7 cellular contexts compared by ENCODE assay signal in the genomic region with DNA sequence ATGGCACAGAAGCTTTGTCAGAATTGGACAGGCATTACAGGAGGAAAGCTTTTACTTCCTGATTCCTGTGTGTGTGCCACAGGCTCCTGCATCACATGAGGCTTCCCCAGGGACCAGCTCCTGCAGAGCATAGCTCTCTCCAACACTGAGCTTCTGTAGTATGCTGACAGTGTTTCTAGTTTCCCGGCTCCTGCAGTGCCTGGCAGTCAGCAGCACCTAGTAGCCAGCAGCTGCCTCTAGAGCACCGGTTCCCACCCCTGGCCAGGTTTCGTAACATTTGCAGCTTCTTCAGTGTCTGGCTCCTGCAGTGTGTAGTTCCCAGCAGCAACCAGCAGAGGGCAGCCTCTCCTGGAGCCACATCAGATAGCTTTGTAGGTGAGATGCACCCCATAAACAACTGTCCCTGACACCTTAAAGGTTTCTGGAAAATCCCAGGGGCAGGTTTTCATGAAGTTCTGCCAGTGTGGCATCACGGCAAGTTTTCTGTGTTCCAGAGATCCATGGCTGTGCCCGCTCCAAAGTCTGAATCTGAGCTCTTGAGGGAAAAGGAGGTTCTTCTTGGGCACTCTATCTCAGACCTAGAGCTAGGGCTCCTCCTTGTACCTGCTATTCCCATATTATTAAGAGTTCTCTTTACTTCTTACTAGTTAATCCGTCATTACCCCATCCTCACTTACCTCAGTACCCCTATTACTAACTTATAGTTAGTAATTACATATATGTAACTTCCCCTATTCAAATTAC. TPM values are rescaled to one million over a fixed set of nuclear protein-coding genes. Genes with fewer than 3 reads are reported as not detected.
A peak's percentile ranks its signal among the peaks of the same experiment; 100 is the strongest.
DNase-seq lines count a peak whose midpoint lies in the region; ATAC-seq and TF ChIP-seq lines count a peak whose summit lies in the region.

No MANE protein-coding gene starts in this region.

- H3K36me3 ChIP-seq in ascending aorta (no peaks in the 10 kb centered on the region), gastrocnemius medialis (no peaks in the 10 kb centered on the region)

- H3K36me3 Mint-ChIP-seq in T-helper 17 cell (ENCODE audit: low read depth): peaks cover 3% of the 10 kb centered on the region

- peak in 1 of 2 donors; percentile 14 for TF ChIP-seq POLR2A in gastrocnemius medialis (IDR thresholded peaks at IDR 0.05)

- H3K4me3 Mint-ChIP-seq in T-helper 17 cell: peak overlapping the region; percentile 58

- no peaks in the 10 kb centered on the region for H3K9me3 ChIP-seq in T-helper 17 cell (ENCODE audit: control insufficient read depth, low read length, poor library complexity, severe bottlenecking)
- no peaks in the 10 kb centered on the region for H3K9me3 ChIP-seq in ascending aorta
- H3K9me3 ChIP-seq in gastrocnemius medialis: no peaks in the 10 kb centered on the region

- in situ Hi-C loops in gastrocnemius medialis (cut with MboI; ENCODE audit: low sequenced_read_pairs in 4 of 4): loop anchor here in 3 of 4 donors (25.0 kb wide), 2 partner anchors 844 to 1769 kb away; partner anchors contain the start of genes EIF4A2 (in 3 of the 3) and RTP2 (in 1 of the 3)

- H3K4me1 Mint-ChIP-seq in T-helper 17 cell: peaks cover 10% of the 10 kb centered on the region

- peak; percentile 86 for DNase-seq in NCI-H146 (lab: John Stamatoyannopoulos, UW)
- DNase-seq in T-helper 17 cell: peak; percentile 65 to 79 (median 72)
- peak; percentile 44 to 93 for DNase-seq in ascending aorta (ENCODE audit: low spot score in 2 of 2)
- DNase-seq in hepatic stellate cell (ENCODE audit: low spot score): peak; percentile 78
- peak; percentile 88 to 94 for DNase-seq in gastrocnemius medialis

- intact Hi-C loops in ascending aorta (cut with DNase I): loop anchor here (5.0 kb wide), 1 partner anchor 39 kb away; no protein-coding TSS in a partner anchor
- intact Hi-C loops in gastrocnemius medialis (cut with DNase I; ENCODE audit: low total_unique reads): loop anchor here (1.0 to 5.0 kb wide), 2 partner anchors 33 to 629 kb away; partner anchors contain the start of gene DNAJB11

- no peaks in the 10 kb centered on the region for H3K27me3 ChIP-seq in ascending aorta
- no peaks in the 10 kb centered on the region for H3K27me3 ChIP-seq in gastrocnemius medialis

- H3K4me1 ChIP-seq in ascending aorta (peaks cover 0 to 7% of the 10 kb centered on the region in 2 donors), gastrocnemius medialis (peaks cover 10 to 11% of the 10 kb centered on the region in 2 donors)

- H3K27ac ChIP-seq in ascending aorta (peak overlapping the region; percentile 66 to 78), gastrocnemius medialis (peak overlapping the region; percentile 72 to 81 (median 78))

- peak; percentile 62 for ATAC-seq in GM18499 (IDR thresholded peaks at IDR 0.05; ENCODE audit: insufficient read depth, unreplicated experiment)
- ATAC-seq in HG02852 (IDR thresholded peaks at IDR 0.05; ENCODE audit: unreplicated experiment): peak; percentile 91
- ATAC-seq in T-helper 17 cell: peak; percentile 100
- ATAC-seq in gastrocnemius medialis: peak; percentile 97 to 99

- H3K4me3 ChIP-seq in ascending aorta (peak overlapping the region in 1 of 2 donors; percentile 53), gastrocnemius medialis (no peak overlapping the region)

- H3K27ac Mint-ChIP-seq in T-helper 17 cell: peak overlapping the region; percentile 4

- TF ChIP-seq CTCF in ascending aorta (IDR thresholded peaks at IDR 0.05) (peak; percentile 88 to 100 (median 99)), gastrocnemius medialis (IDR thresholded peaks at IDR 0.05 in 4 of 5, conservative IDR thresholded peaks at IDR 0.05 in 1 of 5) (peak; percentile 95 to 99 (median 97))

- peaks cover 19% of the 10 kb centered on the region for H3K27me3 Mint-ChIP-seq in T-helper 17 cell

RNA-seq across cellular contexts. Expression of gene TRA2B, which starts 5.7 kb away (rescaled TPM):
- 100 to 1,000 TPM; 542 to 637 TPM for total RNA-seq in T-helper 17 cell
- total RNA-seq in ascending aorta: 138 TPM
- total RNA-seq in gastrocnemius medialis: 100 to 1,000 TPM in 1 of 4 donors, 10 to 100 TPM in 3; 57.5 to 234 (median 65.1) TPM
